In genomic region chr19:31548941-31549340, GRCh38 we compare ENCODE assay signal across 12 cellular contexts.
DNase-seq lines count a peak whose midpoint lies in the region; ATAC-seq, FAIRE-seq and TF ChIP-seq lines count a peak whose summit lies in the region.
"Had no signal": no experiment of that assay in that cellular context is flagged by ENCODE, and none has a peak within 500 bp of the region (broad histone marks: within the 10 kb centered on the region; RNA-seq: fewer than 3 reads in every experiment).

No MANE protein-coding gene starts in this region.

- H3K27me3 ChIP-seq in HL-60 (ENCODE audit: insufficient read depth, poor library complexity, severe bottlenecking) (no peaks in the 10 kb centered on the region), HepG2 (ENCODE audit: control insufficient read depth in 1 of 2, insufficient read depth in 2 of 2, low read length in 2 of 2) (no peaks in the 10 kb centered on the region)
- H3K27me3 ChIP-seq in CD4-positive, alpha-beta T cell (ENCODE audit: control insufficient read depth, insufficient read depth, low read length), result no peaks in the 10 kb centered on the region

- no peak for TF ChIP-seq RAD21 in HepG2 (CRISPR knock-in tag; IDR thresholded peaks at IDR 0.05)

- TF ChIP-seq POLR2A in HepG2 (IDR thresholded peaks at IDR 0.05; ENCODE audit: insufficient read depth in 1 of 2, low read depth in 2 of 2, low read length in 2 of 2) (no peak), GM12892 (IDR thresholded peaks at IDR 0.05; ENCODE audit: low read depth, low read length) (no peak)

- H3K9me3 Mint-ChIP-seq in brain, result peaks cover 0 to 3% (median 0%) of the 10 kb centered on the region in 5 experiments
- no peaks in the 10 kb centered on the region for H3K9me3 Mint-ChIP-seq in CD4-positive, alpha-beta T cell

- no peaks in the 10 kb centered on the region for H3K4me1 ChIP-seq in HepG2 (ENCODE audit: insufficient read depth, low read length)

- no peak for FAIRE-seq in HepG2 (lab: Jason Lieb, UNC)
- no peak for FAIRE-seq in GM12892 (lab: Jason Lieb, UNC)
- FAIRE-seq: islet of Langerhans had no signal

- no peaks in the 10 kb centered on the region for H3K36me3 ChIP-seq in HepG2 (replicated peaks in 1 of 2; ENCODE audit: control insufficient read depth in 1 of 2, insufficient read depth in 2 of 2, low read length in 2 of 2)

- no TSS peak for BruUV-seq in HepG2 (replicated peaks; lab: Mats Ljungman, UMichigan)

- CTCF ChIA-PET in HepG2 (lab: Yijun Ruan, JAX; ENCODE audit: low intra/inter-chr PET ratio, low total read pairs), result no interaction called here
- CTCF ChIA-PET in CD4-positive, alpha-beta T cell (lab: Charles Lee), result no interaction called here

- H3K4me1 Mint-ChIP-seq in brain, result peaks cover 12% of the 10 kb centered on the region
- H3K4me1 Mint-ChIP-seq in CD4-positive, alpha-beta T cell (ENCODE audit: low read depth), result no peaks in the 10 kb centered on the region

- intact Hi-C loops in HepG2 (cut with micrococcal nuclease; ENCODE audit: unreplicated experiment), result no loop called here
- intact Hi-C loops in CD4-positive, alpha-beta T cell (cut with DNase I, micrococcal nuclease), result no loop called here
- intact Hi-C loops in sciatic nerve (cut with DNase I), result no loop called here

- H3K79me2 ChIP-seq in HepG2 (ENCODE audit: insufficient read depth, low read length), result no peaks in the 10 kb centered on the region

- H3K9me3 ChIP-seq in HepG2 (ENCODE audit: low read length), result peaks cover 96% of the 10 kb centered on the region
- no peaks in the 10 kb centered on the region for H3K9me3 ChIP-seq in CD4-positive, alpha-beta T cell (ENCODE audit: control insufficient read depth, low read length)

- no peaks in the 10 kb centered on the region for H3K36me3 Mint-ChIP-seq in brain
- H3K36me3 Mint-ChIP-seq in CD4-positive, alpha-beta T cell (ENCODE audit: low read depth), result no peaks in the 10 kb centered on the region

- TF ChIP-seq CTCF in AG09309 (IDR thresholded peaks at IDR 0.05; ENCODE audit: control insufficient read depth, insufficient read depth, low read depth, low read length, missing control alignments), result peak; percentile 78
- peak; percentile 22 for TF ChIP-seq CTCF in HL-60 (IDR thresholded peaks at IDR 0.05; ENCODE audit: insufficient read depth, low read length)
- peak; percentile 34 to 45 for TF ChIP-seq CTCF in brain (conservative IDR thresholded peaks at IDR 0.05)
- peak; percentile 15; the same call in 1 of the 2 replicates for TF ChIP-seq CTCF in HepG2 (CRISPR knock-in tag; IDR thresholded peaks at IDR 0.05)
- TF ChIP-seq CTCF in CD4-positive, alpha-beta T cell (IDR thresholded peaks at IDR 0.05), result no peak

- H3K27ac ChIP-seq in HL-60 (replicated peaks), result no peak overlapping the region
- H3K27ac ChIP-seq in HepG2 (ENCODE audit: extremely low read length, insufficient read depth, low read length), result no peak overlapping the region
- H3K27ac ChIP-seq in CD4-positive, alpha-beta T cell (ENCODE audit: low read depth, low read length), result no peak overlapping the region

- no peak for ATAC-seq in HepG2
- no peak for ATAC-seq in CD4-positive, alpha-beta T cell (ENCODE audit: poor library complexity)
- ATAC-seq in sciatic nerve, result no peak

- TF ChIP-seq EP300 in HepG2 (IDR thresholded peaks at IDR 0.05; ENCODE audit: low read depth in 2 of 2, low read length in 2 of 2) (no peak), HepG2 (CRISPR knock-in tag; IDR thresholded peaks at IDR 0.05; ENCODE audit: borderline replicate concordance) (no peak)

- no peak overlapping the region for H2AFZ ChIP-seq in HepG2 (ENCODE audit: low read length)

- WGBS in HepG2 (ENCODE audit: low lambda C conversion rate), result 15% methylated on average over 4 of the region's 4 CpGs

- POLR2A ChIA-PET in HepG2 (lab: Yijun Ruan, JAX), result no interaction called here
- POLR2A ChIA-PET in CD4-positive, alpha-beta T cell (lab: Charles Lee), result no interaction called here

- no peak overlapping the region for H3K4me3 Mint-ChIP-seq in brain
- no peak overlapping the region for H3K4me3 Mint-ChIP-seq in CD4-positive, alpha-beta T cell

- H3K4me2 ChIP-seq in HepG2 (ENCODE audit: low read depth, low read length), result no peak overlapping the region

- H4K20me1 ChIP-seq in HepG2 (ENCODE audit: insufficient read depth, low read length), result no peaks in the 10 kb centered on the region

- H3K27me3 Mint-ChIP-seq in brain, result peaks cover 10% of the 10 kb centered on the region
- no peaks in the 10 kb centered on the region for H3K27me3 Mint-ChIP-seq in CD4-positive, alpha-beta T cell

- no peak overlapping the region for H3K27ac Mint-ChIP-seq in brain
- H3K27ac Mint-ChIP-seq in CD4-positive, alpha-beta T cell, result no peak overlapping the region

- in situ Hi-C loops in HepG2 (cut with HindIII; ENCODE audit: extremely low pct_ligation_motif_present, low pct_unique_long_range_greater_than_20kb), result no loop called here

- H3K9ac ChIP-seq in HepG2 (ENCODE audit: insufficient read depth, low read depth, low read length), result no peak overlapping the region

- H3K4me3 ChIP-seq in AG09309 (ENCODE audit: control insufficient read depth, low read depth, low read length) (no peak overlapping the region), HL-60 (replicated peaks; ENCODE audit: insufficient read depth, low read length) (no peak overlapping the region), HepG2 (replicated peaks in 1 of 3; ENCODE audit: insufficient read depth in 1 of 3, low read depth in 2 of 3, low read length in 3 of 3) (no peak overlapping the region)

- DNase-seq in AG09309 (ENCODE audit: low read depth) (no peak), HL-60 (ENCODE audit: low read depth in 1 of 2, low spot score in 1 of 2) (no peak), HepG2 (ENCODE audit: low spot score) (no peak), GM12892 (ENCODE audit: insufficient read length) (no peak), sciatic nerve (ENCODE audit: low spot score) (no peak)
- no peak for DNase-seq in CD4-positive, alpha-beta T cell
- DNase-seq in activated CD4-positive, CD25-positive, alpha-beta regulatory T cell (lab: John Stamatoyannopoulos, UW), result no peak
- DNase-seq: NCI-H2029; stimulated activated CD4-positive, alpha-beta T cell treated with anti-CD3 and anti-CD28 coated beads, Interleukin-4, amount 100 ng/mL, for 24 hours; T-helper 9 cell had no signal

TF ChIP-seq in HepG2, 621 proteins besides CTCF, POLR2A, EP300 and RAD21 (continues in another document):
- TF ChIP-seq STAG1 (CRISPR knock-in tag; IDR thresholded peaks at IDR 0.05) (peak; percentile 26; the same call in 1 of the 2 replicates), ZNF18 (CRISPR knock-in tag; IDR thresholded peaks at IDR 0.05; ENCODE audit: insufficient replicate concordance) (no peak), GLI4 (CRISPR knock-in tag; IDR thresholded peaks at IDR 0.05; ENCODE audit: borderline replicate concordance) (no peak), ZNF274 (CRISPR knock-in tag; IDR thresholded peaks at IDR 0.05) (no peak), ZNF879 (CRISPR knock-in tag; IDR thresholded peaks at IDR 0.05) (no peak), SRSF4 (IDR thresholded peaks at IDR 0.05; ENCODE audit: low read depth, low read length, poor library complexity, severe bottlenecking) (no peak), ZNF282 (IDR thresholded peaks at IDR 0.05; ENCODE audit: partially characterized antibody) (no peak), CBX2 (IDR thresholded peaks at IDR 0.05; ENCODE audit: low read depth, low read length) (no peak), CBX2 (CRISPR knock-in tag; IDR thresholded peaks at IDR 0.05; ENCODE audit: low read depth) (no peak), ZNF136 (CRISPR knock-in tag; IDR thresholded peaks at IDR 0.05; ENCODE audit: low read depth) (no peak), ZNF724P (CRISPR knock-in tag; IDR thresholded peaks at IDR 0.05; ENCODE audit: borderline replicate concordance) (no peak), ZNF691 (CRISPR knock-in tag; IDR thresholded peaks at IDR 0.05; ENCODE audit: borderline replicate concordance, low read depth) (no peak), KLF11 (CRISPR knock-in tag; IDR thresholded peaks at IDR 0.05) (no peak), MAX (IDR thresholded peaks at IDR 0.05) (no peak), SSRP1 (CRISPR knock-in tag; IDR thresholded peaks at IDR 0.05) (no peak), SMC3 (IDR thresholded peaks at IDR 0.05; ENCODE audit: low read length) (peak; percentile 34; the same call in 1 of the 2 replicates)
